Comparison of ENCODE assay signal across 16 cellular contexts in genomic region chr9:108167136-108167900, GRCh38.
"Had no signal": no experiment of that assay in that cellular context is flagged by ENCODE, and none has a peak within 500 bp of the region (broad histone marks: within the 10 kb centered on the region; RNA-seq: fewer than 3 reads in every experiment).

No MANE protein-coding gene starts in this region.

- H3K27ac Mint-ChIP-seq: natural killer cell had no signal

- H3K4me1 ChIP-seq: foreskin keratinocyte, thyroid gland, upper lobe of right lung had no signal

- H3K4me1 Mint-ChIP-seq: natural killer cell had no signal

- H3K27me3 ChIP-seq: dorsolateral prefrontal cortex, foreskin keratinocyte, thyroid gland, upper lobe of right lung, vagina had no signal

- DNase-seq: cortex of kidney; dorsolateral prefrontal cortex; effector CD8-positive, alpha-beta T cell; foreskin keratinocyte; head of caudate nucleus; hippocampal formation; left colon; natural killer cell; posterior cingulate gyrus; right cardiac atrium; stimulated activated CD4-positive, alpha-beta T cell treated with anti-CD3 and anti-CD28 coated beads, Interleukin-12 subunit alpha, Interleukin-12 subunit beta, amount 100 ng/mL, for 4 hours; stimulated activated naive CD4-positive, alpha-beta T cell; thyroid gland; upper lobe of right lung had no signal

- H3K4me3 ChIP-seq: dorsolateral prefrontal cortex, thyroid gland, upper lobe of right lung, vagina had no signal

- H3K9me3 ChIP-seq: upper lobe of right lung, vagina had no signal

- H3K27ac ChIP-seq: dorsolateral prefrontal cortex, foreskin keratinocyte, thyroid gland, upper lobe of right lung, vagina had no signal

- H3K36me3 ChIP-seq: thyroid gland, upper lobe of right lung, vagina had no signal

- H3K36me3 Mint-ChIP-seq: natural killer cell had no signal

- H3K4me3 Mint-ChIP-seq: natural killer cell, neural crest cell had no signal
